In the genomic region with DNA sequence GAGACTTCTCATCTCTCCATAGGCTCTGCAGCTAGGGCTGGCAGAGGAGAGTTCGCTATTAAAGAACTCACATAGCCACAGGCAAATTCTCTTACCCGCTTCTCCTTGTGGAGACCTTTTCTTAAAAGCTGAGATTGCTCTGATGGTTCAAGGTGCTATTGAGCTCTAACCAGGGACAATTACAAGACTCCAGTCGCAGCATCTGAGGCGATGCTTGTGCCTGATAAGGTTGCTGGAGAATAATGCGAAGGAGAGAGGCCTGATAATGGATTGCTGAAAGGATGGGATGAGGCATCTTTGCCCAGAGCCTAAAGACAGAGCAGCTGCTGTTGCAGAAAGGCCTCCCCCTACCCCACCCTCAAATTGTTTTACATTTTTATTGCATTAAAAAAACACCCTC, we compare ENCODE assay signal across 35 cellular contexts.
"Had no signal": no experiment of that assay in that cellular context is flagged by ENCODE, and none has a peak within 500 bp of the region (broad histone marks: within the 10 kb centered on the region; RNA-seq: fewer than 3 reads in every experiment).

No MANE protein-coding gene starts in this region.

- H3K4me3 Mint-ChIP-seq: activated B cell treated with CpG ODN at 0.5 μM for 24 hours; activated CD4-positive, alpha-beta memory T cell treated with anti-CD3 and anti-CD28 coated beads for 36 hours; activated CD4-positive, alpha-beta T cell treated with anti-CD3 and anti-CD28 coated beads, Interleukin-2, amount 10 ng/mL, durations not matched to agents 24 days and 14 days; activated CD8-positive, alpha-beta T cell treated with anti-CD3 and anti-CD28 coated beads for 36 hours; activated naive CD4-positive, alpha-beta T cell treated with anti-CD3 and anti-CD28 coated beads for 36 hours; activated naive CD8-positive, alpha-beta T cell treated with anti-CD3 and anti-CD28 coated beads, Interleukin-2, amount 10 ng/mL, durations not matched to agents 7 days and 5 days; activated T-cell treated with anti-CD3 and anti-CD28 coated beads, Interleukin-2, amount 50 U/mL, for 4 hours; activated T-cell treated with anti-CD3 and anti-CD28 coated beads, Interleukin-2, amount 50 U/mL, for 72 hours; activated T-helper 1 cell treated with anti-CD3 and anti-CD28 coated beads, Interleukin-12 subunit alpha, Interleukin-12 subunit beta, Interleukin-2, Interleukin-4 antibody, amounts not matched to agents 30 ng/mL and 10 ng/mL and 1 ng/mL, durations not matched to agents 14 hours and 24 hours and 36 hours; activated T-helper 17 cell treated with anti-CD3 and anti-CD28 coated beads, Interleukin-2, amount 50 U/mL, for 72 hours; T-helper 1 cell treated with Interleukin-12 subunit alpha and Interleukin-12 subunit beta and Interleukin-4 antibody, amounts not matched to agents 30 μg/mL and 1 μg/mL, for 36 hours; T-helper 2 cell treated with Interferon-gamma antibody and Interleukin-4, amounts not matched to agents 5 μg/mL and 100 μg/mL, for 36 hours had no signal

- H3K27ac Mint-ChIP-seq: activated B cell treated with CpG ODN at 0.5 μM for 24 hours; activated CD4-positive, alpha-beta memory T cell treated with anti-CD3 and anti-CD28 coated beads for 36 hours; activated CD4-positive, alpha-beta T cell treated with anti-CD3 and anti-CD28 coated beads, Interleukin-2, amount 10 ng/mL, durations not matched to agents 24 days and 14 days; activated CD8-positive, alpha-beta T cell treated with anti-CD3 and anti-CD28 coated beads for 36 hours; activated naive CD4-positive, alpha-beta T cell treated with anti-CD3 and anti-CD28 coated beads for 36 hours; activated naive CD4-positive, alpha-beta T cell treated with anti-CD3 and anti-CD28 coated beads, Interleukin-2, amount 50 U/mL, for 72 hours; activated naive CD8-positive, alpha-beta T cell treated with anti-CD3 and anti-CD28 coated beads, Interleukin-2, amount 10 ng/mL, durations not matched to agents 7 days and 5 days; activated T-cell treated with anti-CD3 and anti-CD28 coated beads, Interleukin-2, amount 50 U/mL, for 72 hours; activated T-helper 1 cell treated with anti-CD3 and anti-CD28 coated beads, Interleukin-12 subunit alpha, Interleukin-12 subunit beta, Interleukin-2, Interleukin-4 antibody, amounts not matched to agents 30 ng/mL and 10 ng/mL and 1 ng/mL, durations not matched to agents 14 hours and 24 hours and 36 hours; activated T-helper 17 cell treated with anti-CD3 and anti-CD28 coated beads, Interleukin-2, amount 50 U/mL, for 72 hours; T-helper 1 cell treated with Interleukin-12 subunit alpha and Interleukin-12 subunit beta and Interleukin-4 antibody, amounts not matched to agents 30 μg/mL and 1 μg/mL, for 36 hours; T-helper 2 cell treated with Interferon-gamma antibody and Interleukin-4, amounts not matched to agents 5 μg/mL and 100 μg/mL, for 36 hours had no signal

- H3K36me3 Mint-ChIP-seq: activated CD4-positive, alpha-beta memory T cell treated with anti-CD3 and anti-CD28 coated beads for 36 hours; activated naive CD4-positive, alpha-beta T cell treated with anti-CD3 and anti-CD28 coated beads, Interleukin-2, amount 50 U/mL, for 72 hours; activated naive CD8-positive, alpha-beta T cell treated with anti-CD3 and anti-CD28 coated beads, Interleukin-2, amount 10 ng/mL, durations not matched to agents 7 days and 5 days had no signal

- H3K27me3 ChIP-seq: adrenal gland, body of pancreas, brain microvascular endothelial cell, breast epithelium had no signal

- H3K9me3 Mint-ChIP-seq: activated B cell treated with CpG ODN at 0.5 μM for 24 hours; activated CD4-positive, alpha-beta memory T cell treated with anti-CD3 and anti-CD28 coated beads for 36 hours; activated CD4-positive, alpha-beta T cell treated with anti-CD3 and anti-CD28 coated beads, Interleukin-2, amount 10 ng/mL, durations not matched to agents 24 days and 14 days; activated CD8-positive, alpha-beta T cell treated with anti-CD3 and anti-CD28 coated beads for 36 hours; activated naive CD4-positive, alpha-beta T cell treated with anti-CD3 and anti-CD28 coated beads for 36 hours; activated naive CD8-positive, alpha-beta T cell treated with anti-CD3 and anti-CD28 coated beads, Interleukin-2, amount 10 ng/mL, durations not matched to agents 7 days and 5 days; activated T-helper 1 cell treated with anti-CD3 and anti-CD28 coated beads, Interleukin-12 subunit alpha, Interleukin-12 subunit beta, Interleukin-2, Interleukin-4 antibody, amounts not matched to agents 30 ng/mL and 10 ng/mL and 1 ng/mL, durations not matched to agents 14 hours and 24 hours and 36 hours; T-helper 1 cell treated with Interleukin-12 subunit alpha and Interleukin-12 subunit beta and Interleukin-4 antibody, amounts not matched to agents 30 μg/mL and 1 μg/mL, for 36 hours; T-helper 2 cell treated with Interferon-gamma antibody and Interleukin-4, amounts not matched to agents 5 μg/mL and 100 μg/mL, for 36 hours had no signal

- DNase-seq: activated B cell treated with CpG ODN at 0.5 μM for 24 hours; activated CD4-positive, alpha-beta memory T cell treated with anti-CD3 and anti-CD28 coated beads for 36 hours; activated CD4-positive, alpha-beta T cell treated with anti-CD3 and anti-CD28 coated beads for 4 hours; activated CD4-positive, alpha-beta T cell treated with anti-CD3 and anti-CD28 coated beads, Interleukin-2, amount 10 ng/mL, durations not matched to agents 24 days and 14 days; activated CD4-positive, alpha-beta T cell treated with anti-CD3 and anti-CD28 coated beads, Interleukin-2, amount 50 U/mL, for 1 hour; activated CD4-positive, alpha-beta T cell treated with anti-CD3 and anti-CD28 coated beads, Interleukin-2, amount 50 U/mL, for 4 hours; activated CD4-positive, CD25-positive, alpha-beta regulatory T cell treated with anti-CD3 and anti-CD28 coated beads, Interleukin-2, amount 50 U/mL, for 72 hours; activated CD8-positive, alpha-beta memory T cell treated with anti-CD3 and anti-CD28 coated beads, Interleukin-2, amount 50 U/mL, for 4 hours; activated CD8-positive, alpha-beta T cell treated with anti-CD3 and anti-CD28 coated beads for 36 hours; activated effector memory CD4-positive, alpha-beta T cell treated with anti-CD3 and anti-CD28 coated beads, Interleukin-2, amount 50 U/mL, for 16 hours; activated gamma-delta T cell treated with Interleukin-2 at 50 U/mL for 16 hours; activated naive CD4-positive, alpha-beta T cell; activated naive CD4-positive, alpha-beta T cell treated with anti-CD3 and anti-CD28 coated beads for 36 hours; activated naive CD4-positive, alpha-beta T cell treated with anti-CD3 and anti-CD28 coated beads, Interleukin-2, amount 50 U/mL, for 16 hours; activated naive CD8-positive, alpha-beta T cell treated with anti-CD3 and anti-CD28 coated beads, Interleukin-2, amount 10 ng/mL, durations not matched to agents 7 days and 5 days; activated T-cell treated with anti-CD3 and anti-CD28 coated beads for 4 hours; activated T-cell treated with anti-CD3 and anti-CD28 coated beads, Interleukin-2, amount 50 U/mL, for 1 hour; activated T-cell treated with anti-CD3 and anti-CD28 coated beads, Interleukin-2, amount 50 U/mL, for 4 hours; activated T-cell treated with anti-CD3 and anti-CD28 coated beads, Interleukin-2, amount 50 U/mL, for 72 hours; adrenal gland; amniotic stem cell; aorta; body of pancreas; brain microvascular endothelial cell; central memory CD4-positive, alpha-beta T cell; T-helper 1 cell; T-helper 2 cell; T-helper 9 cell had no signal

- H3K36me3 ChIP-seq: adrenal gland, brain microvascular endothelial cell, breast epithelium had no signal

- H3K4me1 Mint-ChIP-seq: activated B cell treated with CpG ODN at 0.5 μM for 24 hours; activated CD4-positive, alpha-beta T cell treated with anti-CD3 and anti-CD28 coated beads, Interleukin-2, amount 10 ng/mL, durations not matched to agents 24 days and 14 days; activated naive CD8-positive, alpha-beta T cell treated with anti-CD3 and anti-CD28 coated beads, Interleukin-2, amount 10 ng/mL, durations not matched to agents 7 days and 5 days; activated T-helper 17 cell treated with anti-CD3 and anti-CD28 coated beads, Interleukin-2, amount 50 U/mL, for 72 hours had no signal

- H3K4me1 ChIP-seq: adrenal gland, body of pancreas, breast epithelium had no signal

- H3K27ac ChIP-seq: adrenal gland, body of pancreas, brain microvascular endothelial cell, breast epithelium, VCaP had no signal

- H3K4me3 ChIP-seq: adrenal gland, body of pancreas, breast epithelium had no signal

- H3K27me3 Mint-ChIP-seq: activated B cell treated with CpG ODN at 0.5 μM for 24 hours; activated CD4-positive, alpha-beta memory T cell treated with anti-CD3 and anti-CD28 coated beads for 36 hours; activated CD4-positive, alpha-beta T cell treated with anti-CD3 and anti-CD28 coated beads, Interleukin-2, amount 10 ng/mL, durations not matched to agents 24 days and 14 days; activated CD8-positive, alpha-beta T cell treated with anti-CD3 and anti-CD28 coated beads for 36 hours; activated T-helper 17 cell treated with anti-CD3 and anti-CD28 coated beads, Interleukin-2, amount 50 U/mL, for 72 hours had no signal

- ATAC-seq: activated CD8-positive, alpha-beta T cell treated with anti-CD3 and anti-CD28 coated beads for 36 hours; activated naive CD4-positive, alpha-beta T cell treated with anti-CD3 and anti-CD28 coated beads, Interleukin-2, amount 50 U/mL, for 72 hours; activated T-cell treated with anti-CD3 and anti-CD28 coated beads, Interleukin-2, amount 50 U/mL, for 4 hours; activated T-cell treated with anti-CD3 and anti-CD28 coated beads, Interleukin-2, amount 50 U/mL, for 72 hours; activated T-helper 17 cell treated with anti-CD3 and anti-CD28 coated beads, Interleukin-2, amount 50 U/mL, for 72 hours; body of pancreas had no signal
